ENCODE assay signal across 12 cellular contexts in genomic region chr19:50377517-50377916, GRCh38. TPM values are rescaled to one million over a fixed set of nuclear protein-coding genes. Genes with fewer than 3 reads are reported as not detected.
A peak's percentile ranks its signal among the peaks of the same experiment; 100 is the strongest.
DNase-seq lines count a peak whose midpoint lies in the region; ATAC-seq and TF ChIP-seq lines count a peak whose summit lies in the region.
"Had no signal": no experiment of that assay in that cellular context is flagged by ENCODE, and none has a peak within 500 bp of the region (broad histone marks: within the 10 kb centered on the region; RNA-seq: fewer than 3 reads in every experiment).

No MANE protein-coding gene starts in this region.

- H3K27me3 ChIP-seq in CD4-positive, CD25-positive, alpha-beta regulatory T cell (ENCODE audit: control insufficient read depth, insufficient read depth, low read length): no peaks in the 10 kb centered on the region
- H3K27me3 ChIP-seq in ascending aorta: no peaks in the 10 kb centered on the region
- no peaks in the 10 kb centered on the region for H3K27me3 ChIP-seq in WERI-Rb-1 (ENCODE audit: insufficient read depth, low read depth, severe bottlenecking)

- peaks cover 12% of the 10 kb centered on the region for H3K4me1 ChIP-seq in CD4-positive, CD25-positive, alpha-beta regulatory T cell (ENCODE audit: control insufficient read depth, insufficient read depth, low read length, poor library complexity, severe bottlenecking)
- H3K4me1 ChIP-seq in ascending aorta: peaks cover 0 to 6% of the 10 kb centered on the region in 2 donors

- intact Hi-C loops in ascending aorta (cut with DNase I): loop anchor here (2.0 to 10.0 kb wide), 4 partner anchors 427 to 1317 kb away; partner anchors contain the start of genes AKT1S1, CTU1, SPACA6 and TBC1D17

- H3K36me3 Mint-ChIP-seq in CD4-positive, CD25-positive, alpha-beta regulatory T cell: peaks cover 16% of the 10 kb centered on the region
- H3K36me3 Mint-ChIP-seq in natural killer cell treated with Interleukin-12 subunit alpha and Interleukin-12 subunit beta and Interleukin-15 and Interleukin-18, amount 100 ng/mL, for 72 hours: peaks cover 12% of the 10 kb centered on the region

- no peak for DNase-seq in CD4-positive, CD25-positive, alpha-beta regulatory T cell
- DNase-seq in HUDEP-2 (lab: John Stamatoyannopoulos, UW; ENCODE audit: unreplicated experiment in 76 of 76) (peak in 65 of 76 experiments; percentile 29 to 91 (median 71)), ascending aorta (ENCODE audit: low spot score in 2 of 2) (no peak), NCI-H2171 (lab: John Stamatoyannopoulos, UW) (no peak), UCSD-AML1 (lab: John Stamatoyannopoulos, UW; ENCODE audit: unreplicated experiment) (no peak), WERI-Rb-1 (no peak)
- no peak for DNase-seq in natural killer cell treated with Interleukin-12 subunit alpha and Interleukin-12 subunit beta and Interleukin-15 and Interleukin-18, amount 100 ng/mL, for 72 hours (ENCODE audit: low spot score)
- DNase-seq: GOT3 had no signal

- H3K27me3 Mint-ChIP-seq in CD4-positive, CD25-positive, alpha-beta regulatory T cell: no peaks in the 10 kb centered on the region
- no peaks in the 10 kb centered on the region for H3K27me3 Mint-ChIP-seq in natural killer cell treated with Interleukin-12 subunit alpha and Interleukin-12 subunit beta and Interleukin-15 and Interleukin-18, amount 100 ng/mL, for 72 hours

- peaks cover 0 to 2% (median 0%) of the 10 kb centered on the region in 7 donors for H3K9me3 Mint-ChIP-seq in CD4-positive, CD25-positive, alpha-beta regulatory T cell
- no peaks in the 10 kb centered on the region for H3K9me3 Mint-ChIP-seq in natural killer cell treated with Interleukin-12 subunit alpha and Interleukin-12 subunit beta and Interleukin-15 and Interleukin-18, amount 100 ng/mL, for 72 hours

- peaks cover 39% of the 10 kb centered on the region for H3K36me3 ChIP-seq in CD4-positive, CD25-positive, alpha-beta regulatory T cell (ENCODE audit: control insufficient read depth, insufficient read depth, low read length)
- H3K36me3 ChIP-seq in ascending aorta (peaks cover 51 to 53% of the 10 kb centered on the region in 2 donors), WERI-Rb-1 (peaks cover 47% of the 10 kb centered on the region)

- peak overlapping the region; percentile 100 for H3K27ac ChIP-seq in CD4-positive, CD25-positive, alpha-beta regulatory T cell (ENCODE audit: insufficient read depth, low read length, poor library complexity, severe bottlenecking)
- peak overlapping the region; percentile 99 to 100 for H3K27ac ChIP-seq in ascending aorta
- H3K27ac ChIP-seq in WERI-Rb-1: no peak overlapping the region

- peak overlapping the region; percentile 15 to 96 (median 65) for H3K4me3 Mint-ChIP-seq in CD4-positive, CD25-positive, alpha-beta regulatory T cell
- H3K4me3 Mint-ChIP-seq in natural killer cell treated with Interleukin-12 subunit alpha and Interleukin-12 subunit beta and Interleukin-15 and Interleukin-18, amount 100 ng/mL, for 72 hours: peak overlapping the region; percentile 97

- H3K9me3 ChIP-seq in CD4-positive, CD25-positive, alpha-beta regulatory T cell (ENCODE audit: control insufficient read depth in 2 of 2, low read length in 2 of 2): no peaks in the 10 kb centered on the region
- no peaks in the 10 kb centered on the region for H3K9me3 ChIP-seq in ascending aorta
- H3K9me3 ChIP-seq in WERI-Rb-1 (ENCODE audit: severe bottlenecking): no peaks in the 10 kb centered on the region

- H3K4me3 ChIP-seq in CD4-positive, CD25-positive, alpha-beta regulatory T cell (ENCODE audit: low read depth, low read length): no peak overlapping the region
- H3K4me3 ChIP-seq in ascending aorta: peak overlapping the region in 1 of 2 donors; percentile 90
- no peak overlapping the region for H3K4me3 ChIP-seq in WERI-Rb-1 (ENCODE audit: low read depth, low read length)

- peaks cover 0 to 25% (median 11%) of the 10 kb centered on the region in 4 donors for H3K4me1 Mint-ChIP-seq in CD4-positive, CD25-positive, alpha-beta regulatory T cell
- H3K4me1 Mint-ChIP-seq in natural killer cell treated with Interleukin-12 subunit alpha and Interleukin-12 subunit beta and Interleukin-15 and Interleukin-18, amount 100 ng/mL, for 72 hours (ENCODE audit: low read depth in 2 of 2): peaks cover 20 to 24% of the 10 kb centered on the region in 2 donors

- peak overlapping the region in 1 of 3 donors; percentile 100 for H3K27ac Mint-ChIP-seq in CD4-positive, CD25-positive, alpha-beta regulatory T cell
- H3K27ac Mint-ChIP-seq in natural killer cell treated with Interleukin-12 subunit alpha and Interleukin-12 subunit beta and Interleukin-15 and Interleukin-18, amount 100 ng/mL, for 72 hours: peak overlapping the region; percentile 92 to 97

- ATAC-seq in CD4-positive, CD25-positive, alpha-beta regulatory T cell (ENCODE audit: low read depth in 2 of 2): no peak
- no peak for ATAC-seq in natural killer cell treated with Interleukin-12 subunit alpha and Interleukin-12 subunit beta and Interleukin-15 and Interleukin-18, amount 100 ng/mL, for 72 hours
- ATAC-seq in HG03045 (IDR thresholded peaks at IDR 0.05; ENCODE audit: unreplicated experiment): no peak

- no peak for TF ChIP-seq CTCF in ascending aorta (IDR thresholded peaks at IDR 0.05)
- TF ChIP-seq CTCF in WERI-Rb-1 (IDR thresholded peaks at IDR 0.05; ENCODE audit: low read depth, low read length): no peak

RNA-seq across cellular contexts. Expression of gene NR1H2, which starts 1.3 kb away (rescaled TPM):
- total RNA-seq in CD4-positive, CD25-positive, alpha-beta regulatory T cell: 213 TPM
- polyA plus RNA-seq in CD4-positive, CD25-positive, alpha-beta regulatory T cell: 10 to 100 TPM; 60.3 to 75.0 (median 70.3) TPM
- total RNA-seq in ascending aorta: 150 TPM
- 10 to 100 TPM; 84.5 to 91.9 TPM for total RNA-seq in natural killer cell treated with Interleukin-12 subunit alpha and Interleukin-12 subunit beta and Interleukin-15 and Interleukin-18, amount 100 ng/mL, for 72 hours

RNA-seq across cellular contexts. Expression of gene POLD1, which starts 6.6 kb away (rescaled TPM):
- 28.1 TPM for total RNA-seq in CD4-positive, CD25-positive, alpha-beta regulatory T cell
- polyA plus RNA-seq in CD4-positive, CD25-positive, alpha-beta regulatory T cell: 10 to 100 TPM; 19.3 to 23.5 (median 21.3) TPM
- total RNA-seq in ascending aorta: 22.9 TPM
- total RNA-seq in natural killer cell treated with Interleukin-12 subunit alpha and Interleukin-12 subunit beta and Interleukin-15 and Interleukin-18, amount 100 ng/mL, for 72 hours: 100 to 1,000 TPM in 1 of 2 donors, 10 to 100 TPM in 1; 80.0 to 246 TPM

RNA-seq across cellular contexts. Expression of gene NAPSA, which starts 12.1 kb away (rescaled TPM):
- 0.67 TPM for total RNA-seq in CD4-positive, CD25-positive, alpha-beta regulatory T cell
- 1 to 10 TPM; 1.2 to 2.2 (median 1.5) TPM for polyA plus RNA-seq in CD4-positive, CD25-positive, alpha-beta regulatory T cell
- 1.6 TPM for total RNA-seq in ascending aorta
- total RNA-seq in natural killer cell treated with Interleukin-12 subunit alpha and Interleukin-12 subunit beta and Interleukin-15 and Interleukin-18, amount 100 ng/mL, for 72 hours: 10 to 100 TPM in 1 of 2 donors, 1 to 10 TPM in 1; 2.4 to 12.4 TPM
- total RNA-seq: HT1080 had no signal

RNA-seq across cellular contexts. Expression of gene SPIB, which starts 41.2 kb away (rescaled TPM):
- not detected for total RNA-seq in CD4-positive, CD25-positive, alpha-beta regulatory T cell
- polyA plus RNA-seq in CD4-positive, CD25-positive, alpha-beta regulatory T cell: under 1 TPM in 2 of 4 donors, not detected in 2; 0.10 to 0.38 TPM
- total RNA-seq in ascending aorta: not detected
- 1 to 10 TPM in 1 of 2 donors, under 1 TPM in 1; 0.38 to 4.2 TPM for total RNA-seq in natural killer cell treated with Interleukin-12 subunit alpha and Interleukin-12 subunit beta and Interleukin-15 and Interleukin-18, amount 100 ng/mL, for 72 hours
- total RNA-seq: cardiac septum had no signal

RNA-seq across cellular contexts. Expression of gene KCNC3, which starts 48.3 kb away (rescaled TPM):
- total RNA-seq in CD4-positive, CD25-positive, alpha-beta regulatory T cell: 1.4 TPM
- not detected for polyA plus RNA-seq in CD4-positive, CD25-positive, alpha-beta regulatory T cell
- total RNA-seq in ascending aorta: 3.8 TPM
- total RNA-seq in natural killer cell treated with Interleukin-12 subunit alpha and Interleukin-12 subunit beta and Interleukin-15 and Interleukin-18, amount 100 ng/mL, for 72 hours: 10 to 100 TPM in 1 of 2 donors, 1 to 10 TPM in 1; 1.9 to 25.8 TPM
- total RNA-seq: HT1080, myocyte had no signal

Comparison
In these comparisons a context has a peak if more than half of its experiments do, and no peak if none do; other contexts are left out.
1. DNase-seq: peak in HUDEP-2 (65 of 76); none in CD4-positive, CD25-positive, alpha-beta regulatory T cell (0 of 3), ascending aorta (0 of 2), natural killer cell treated with Interleukin-12 subunit alpha and Interleukin-12 subunit beta and Interleukin-15 and Interleukin-18, amount 100 ng/mL, for 72 hours (single experiment), NCI-H2171 (single experiment), UCSD-AML1 (single experiment) and WERI-Rb-1 (single experiment).